11 cellular contexts compared by ENCODE assay signal in the genomic region with DNA sequence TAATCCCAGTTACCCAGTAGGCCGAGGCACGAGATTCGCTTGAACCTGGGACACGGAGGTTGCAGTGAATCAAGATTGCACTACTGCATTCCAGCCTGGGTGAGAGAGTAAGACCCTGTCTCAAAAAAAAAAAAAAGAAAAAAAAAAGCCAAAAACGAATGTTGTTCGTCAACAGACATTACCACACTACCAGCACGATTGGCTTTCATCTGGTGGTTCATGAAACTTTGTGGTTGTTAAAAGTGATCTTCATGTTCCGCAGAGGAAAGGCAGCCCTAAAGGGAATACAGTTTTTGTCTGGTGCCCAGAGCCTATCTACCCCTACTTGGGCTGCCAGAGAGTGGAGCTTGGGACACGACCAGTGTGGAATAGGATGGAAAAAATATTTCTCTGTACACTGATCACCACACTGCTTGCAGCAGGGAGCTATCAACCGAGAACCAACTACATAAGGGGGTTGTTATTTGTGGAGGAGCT. TPM values are rescaled to one million over a fixed set of nuclear protein-coding genes. Genes with fewer than 3 reads are reported as not detected.
DNase-seq lines count a peak whose midpoint lies in the region; ATAC-seq and TF ChIP-seq lines count a peak whose summit lies in the region.
"Had no signal": no experiment of that assay in that cellular context is flagged by ENCODE, and none has a peak within 500 bp of the region (broad histone marks: within the 10 kb centered on the region; RNA-seq: fewer than 3 reads in every experiment).

No MANE protein-coding gene starts in this region.

- H3K4me1 Mint-ChIP-seq in immature natural killer cell (peaks cover 97 to 98% of the 10 kb centered on the region in 2 donors), MCF 10A (ENCODE audit: insufficient read depth, unreplicated experiment) (peaks cover 26% of the 10 kb centered on the region)

- no peaks in the 10 kb centered on the region for H3K4me1 ChIP-seq in gastrocnemius medialis

- intact Hi-C loops in gastrocnemius medialis (cut with DNase I; ENCODE audit: low total_unique reads), result no loop called here
- intact Hi-C loops in MCF 10A (cut with micrococcal nuclease), result no loop called here

- H3K4me3 ChIP-seq in SU-DHL-6 (ENCODE audit: insufficient read depth, low read length, poor library complexity, severe bottlenecking), result peak overlapping the region; percentile 26
- H3K4me3 ChIP-seq in gastrocnemius medialis, result no peak overlapping the region

- peaks cover 49% of the 10 kb centered on the region for H3F3A ChIP-seq in SU-DHL-6 (ENCODE audit: insufficient read depth)

- POLR2A ChIA-PET in MCF 10A (lab: Yijun Ruan, JAX), result no interaction called here

- no peaks in the 10 kb centered on the region for H3K9me3 ChIP-seq in SU-DHL-6 (ENCODE audit: insufficient read depth, low read length)
- no peaks in the 10 kb centered on the region for H3K9me3 ChIP-seq in gastrocnemius medialis

- H2AFZ ChIP-seq in SU-DHL-6 (ENCODE audit: low read depth, low read length, severe bottlenecking), result peak overlapping the region; percentile 3

- no peaks in the 10 kb centered on the region for H3K9me3 Mint-ChIP-seq in immature natural killer cell
- H3K9me3 Mint-ChIP-seq in MCF 10A (ENCODE audit: unreplicated experiment), result no peaks in the 10 kb centered on the region
- H3K9me3 Mint-ChIP-seq: neural crest cell had no signal

- ATAC-seq in GM18505 (IDR thresholded peaks at IDR 0.05; ENCODE audit: unreplicated experiment) (peak; percentile 5), HG02642 (IDR thresholded peaks at IDR 0.05; ENCODE audit: poor library complexity, unreplicated experiment) (peak; percentile 5), gastrocnemius medialis (no peak)

- DNase-seq in immature natural killer cell (peak; percentile 79 to 89 (median 82)), NCI-H446 treated with DMSO at 0.1 percent for 48 hours (lab: John Stamatoyannopoulos, UW) (no peak), gastrocnemius medialis (no peak), MCF 10A (ENCODE audit: unreplicated experiment) (no peak), NCI-H1105 (lab: John Stamatoyannopoulos, UW) (no peak)
- DNase-seq: EL, NCI-H526 treated with DMSO at 0.1 percent for 48 hours had no signal

- no peaks in the 10 kb centered on the region for H3K79me2 ChIP-seq in SU-DHL-6 (ENCODE audit: insufficient read depth, low read length)

- no TSS peak for BruUV-seq in MCF 10A (replicated peaks; lab: Mats Ljungman, UMichigan)

- H3K27ac ChIP-seq in SU-DHL-6 (ENCODE audit: low read depth, low read length) (peak overlapping the region; percentile 100), gastrocnemius medialis (no peak overlapping the region)

- H3K27me3 Mint-ChIP-seq in immature natural killer cell (ENCODE audit: low read depth in 3 of 3) (peaks cover 35 to 72% (median 36%) of the 10 kb centered on the region in 3 donors), MCF 10A (ENCODE audit: insufficient read depth, unreplicated experiment) (no peaks in the 10 kb centered on the region)

- in situ Hi-C loops in gastrocnemius medialis (cut with MboI; ENCODE audit: low sequenced_read_pairs in 4 of 4), result no loop called here

- TF ChIP-seq POLR2A in GM18505 (IDR thresholded peaks at IDR 0.05; ENCODE audit: borderline replicate concordance, extremely low read depth, insufficient read depth, insufficient read length) (no peak), gastrocnemius medialis (IDR thresholded peaks at IDR 0.05) (no peak)

- H3K4me3 Mint-ChIP-seq in immature natural killer cell (peak overlapping the region; percentile 64 to 86 (median 74)), MCF 10A (ENCODE audit: unreplicated experiment) (no peak overlapping the region)
- H3K4me3 Mint-ChIP-seq: neural crest cell had no signal

- H3K27me3 ChIP-seq in SU-DHL-6 (ENCODE audit: low read length) (no peaks in the 10 kb centered on the region), gastrocnemius medialis (peaks cover 0 to 9% (median 0%) of the 10 kb centered on the region in 3 donors)

- H3K27ac Mint-ChIP-seq in immature natural killer cell (peak overlapping the region; percentile 95 to 99 (median 98)), MCF 10A (ENCODE audit: low read depth, unreplicated experiment) (no peak overlapping the region)

- no peaks in the 10 kb centered on the region for H3K9me2 ChIP-seq in SU-DHL-6 (replicated peaks; ENCODE audit: insufficient read depth, low read length)

- TF ChIP-seq CTCF in SU-DHL-6 (IDR thresholded peaks at IDR 0.05; ENCODE audit: insufficient read depth, low read length, poor library complexity, severe bottlenecking) (no peak), gastrocnemius medialis (IDR thresholded peaks at IDR 0.05 in 4 of 5, conservative IDR thresholded peaks at IDR 0.05 in 1 of 5) (no peak), MCF 10A (IDR thresholded peaks at IDR 0.05; ENCODE audit: unreplicated experiment) (no peak)

- H4K20me1 ChIP-seq in SU-DHL-6 (ENCODE audit: low read depth, low read length), result no peaks in the 10 kb centered on the region

- no peaks in the 10 kb centered on the region for H3K36me3 ChIP-seq in SU-DHL-6 (ENCODE audit: low read length)
- no peaks in the 10 kb centered on the region for H3K36me3 ChIP-seq in gastrocnemius medialis

- CTCF ChIA-PET in MCF 10A (lab: Yijun Ruan, JAX), result interaction anchor here (0.6 kb wide), 1 partner anchor 1937 kb away, joined by 3 read pairs; no protein-coding TSS in a partner anchor

- H3K4me2 ChIP-seq in SU-DHL-6 (ENCODE audit: low read depth, low read length, poor library complexity, severe bottlenecking), result peak overlapping the region; percentile 82

- H3K36me3 Mint-ChIP-seq in immature natural killer cell (no peaks in the 10 kb centered on the region), MCF 10A (ENCODE audit: insufficient read depth, unreplicated experiment) (no peaks in the 10 kb centered on the region)

- H3K9ac ChIP-seq in SU-DHL-6 (ENCODE audit: low read length), result peak overlapping the region; percentile 51

RNA-seq across cellular contexts. Expression of a gene that starts 13.6 kb away (rescaled TPM):
- polyA plus RNA-seq in immature natural killer cell, result 100 to 1,000 TPM; 147 to 758 (median 582) TPM
- 1 to 10 TPM; 2.5 to 6.6 (median 4.0) TPM for total RNA-seq in gastrocnemius medialis
- total RNA-seq in MCF 10A (2022), result 0.54 and 1.1 TPM in 2 replicates

Comparison
In these comparisons a context has a peak if more than half of its experiments do, and no peak if none do; other contexts are left out.
1. ATAC-seq: peak in GM18505 (single experiment) and HG02642 (single experiment); none in gastrocnemius medialis (0 of 2).
2. DNase-seq: peak in immature natural killer cell (3 of 3); none in NCI-H446 treated with DMSO at 0.1 percent for 48 hours (single experiment), gastrocnemius medialis (0 of 2), MCF 10A (single experiment) and NCI-H1105 (single experiment).